1 cellular context compared by ENCODE assay signal in the genomic region with DNA sequence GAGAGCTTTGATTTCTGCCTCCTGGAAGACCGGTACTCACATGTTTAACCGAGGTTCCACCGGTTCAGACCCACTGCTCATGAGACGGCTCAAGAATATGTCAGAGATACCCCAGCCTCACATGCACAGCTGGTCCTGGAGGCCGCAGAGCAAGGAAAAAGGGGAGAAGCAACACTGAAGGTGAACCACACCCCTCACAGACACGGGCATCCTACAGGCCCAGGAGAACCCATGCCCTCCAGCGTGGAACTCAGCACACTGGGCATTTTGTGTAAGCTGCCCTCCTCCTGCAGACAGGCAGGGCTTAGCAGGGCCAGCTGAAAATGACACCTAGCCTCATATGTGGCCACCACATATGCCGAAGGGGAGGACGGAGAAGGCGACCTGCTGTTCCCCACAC.
TF ChIP-seq lines count a peak whose summit lies in the region.

No MANE protein-coding gene starts in this region.

TF ChIP-seq in SK-N-SH treated with all-trans-retinoic acid at 6 μM for 48 hours, 23 proteins besides CTCF, POLR2A, EP300 and RAD21 (continued from another document):
- TF ChIP-seq, protein P1, sequence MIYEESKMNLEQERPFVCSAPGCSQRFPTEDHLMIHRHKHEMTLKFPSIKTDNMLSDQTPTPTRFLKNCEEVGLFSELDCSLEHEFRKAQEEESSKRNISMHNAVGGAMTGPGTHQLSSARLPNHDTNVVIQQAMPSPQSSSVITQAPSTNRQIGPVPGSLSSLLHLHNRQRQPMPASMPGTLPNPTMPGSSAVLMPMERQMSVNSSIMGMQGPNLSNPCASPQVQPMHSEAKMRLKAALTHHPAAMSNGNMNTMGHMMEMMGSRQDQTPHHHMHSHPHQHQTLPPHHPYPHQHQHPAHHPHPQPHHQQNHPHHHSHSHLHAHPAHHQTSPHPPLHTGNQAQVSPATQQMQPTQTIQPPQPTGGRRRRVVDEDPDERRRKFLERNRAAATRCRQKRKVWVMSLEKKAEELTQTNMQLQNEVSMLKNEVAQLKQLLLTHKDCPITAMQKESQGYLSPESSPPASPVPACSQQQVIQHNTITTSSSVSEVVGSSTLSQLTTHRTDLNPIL (CRISPR knock-in tag; IDR thresholded peaks at IDR 0.05; ENCODE audit: low read depth), result no peak
- TF ChIP-seq, protein P2, sequence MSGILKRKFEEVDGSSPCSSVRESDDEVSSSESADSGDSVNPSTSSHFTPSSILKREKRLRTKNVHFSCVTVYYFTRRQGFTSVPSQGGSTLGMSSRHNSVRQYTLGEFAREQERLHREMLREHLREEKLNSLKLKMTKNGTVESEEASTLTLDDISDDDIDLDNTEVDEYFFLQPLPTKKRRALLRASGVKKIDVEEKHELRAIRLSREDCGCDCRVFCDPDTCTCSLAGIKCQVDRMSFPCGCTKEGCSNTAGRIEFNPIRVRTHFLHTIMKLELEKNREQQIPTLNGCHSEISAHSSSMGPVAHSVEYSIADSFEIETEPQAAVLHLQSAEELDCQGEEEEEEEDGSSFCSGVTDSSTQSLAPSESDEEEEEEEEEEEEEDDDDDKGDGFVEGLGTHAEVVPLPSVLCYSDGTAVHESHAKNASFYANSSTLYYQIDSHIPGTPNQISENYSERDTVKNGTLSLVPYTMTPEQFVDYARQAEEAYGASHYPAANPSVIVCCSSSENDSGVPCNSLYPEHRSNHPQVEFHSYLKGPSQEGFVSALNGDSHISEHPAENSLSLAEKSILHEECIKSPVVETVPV (CRISPR knock-in tag; IDR thresholded peaks at IDR 0.05), result no peak
- TF ChIP-seq ZNF70 (CRISPR knock-in tag; IDR thresholded peaks at IDR 0.05) (no peak), OSR1 (CRISPR knock-in tag; IDR thresholded peaks at IDR 0.05) (no peak), PPARA (CRISPR knock-in tag; IDR thresholded peaks at IDR 0.05; ENCODE audit: borderline replicate concordance) (no peak)
